ENCODE assay signal across 15 cellular contexts in genomic region chr7:415646-416525, GRCh38.
DNase-seq lines count a peak whose midpoint lies in the region; ATAC-seq and TF ChIP-seq lines count a peak whose summit lies in the region.
"Had no signal": no experiment of that assay in that cellular context is flagged by ENCODE, and none has a peak within 500 bp of the region (broad histone marks: within the 10 kb centered on the region; RNA-seq: fewer than 3 reads in every experiment).

No MANE protein-coding gene starts in this region.

- no peak for TF ChIP-seq EP300 in sigmoid colon (IDR thresholded peaks at IDR 0.05)

- H3K4me3 ChIP-seq in right lobe of liver: no peak overlapping the region
- no peak overlapping the region for H3K4me3 ChIP-seq in sigmoid colon
- H3K4me3 ChIP-seq in uterus: no peak overlapping the region
- H3K4me3 ChIP-seq: A549, MG63, PC-9 had no signal

- H3K27ac ChIP-seq in right lobe of liver (no peak overlapping the region), sigmoid colon (no peak overlapping the region), uterus (no peak overlapping the region)
- H3K27ac ChIP-seq: A549, KMS-11, PC-9 had no signal

- CTCF ChIA-PET in WTC11 (lab: Charles Lee): no interaction called here

- H3K27me3 ChIP-seq in right lobe of liver (no peaks in the 10 kb centered on the region), sigmoid colon (no peaks in the 10 kb centered on the region), uterus (no peaks in the 10 kb centered on the region)
- H3K27me3 ChIP-seq: MG63 had no signal

- TF ChIP-seq CTCF in WTC11 (IDR thresholded peaks at IDR 0.05): no peak
- TF ChIP-seq CTCF in right lobe of liver (IDR thresholded peaks at IDR 0.05): no peak
- no peak for TF ChIP-seq CTCF in sigmoid colon (IDR thresholded peaks at IDR 0.05)
- no peak for TF ChIP-seq CTCF in uterus (IDR thresholded peaks at IDR 0.05)

- WGBS in right lobe of liver (ENCODE audit: insufficient coverage, low coverage, low lambda C conversion rate, missing lambda C conversion rate): 81% methylated on average over 14 of the region's 35 CpGs
- 88% methylated on average over 35 of the region's 35 CpGs for WGBS in sigmoid colon, 2 donors

- H3K4me1 ChIP-seq in right lobe of liver (no peaks in the 10 kb centered on the region), sigmoid colon (no peaks in the 10 kb centered on the region), uterus (no peaks in the 10 kb centered on the region)
- H3K4me1 ChIP-seq: A549 had no signal

- peaks cover 9% of the 10 kb centered on the region for H3K36me3 Mint-ChIP-seq in WTC11

- H3K36me3 ChIP-seq in right lobe of liver: no peaks in the 10 kb centered on the region
- H3K36me3 ChIP-seq in sigmoid colon: no peaks in the 10 kb centered on the region
- H3K36me3 ChIP-seq in uterus: no peaks in the 10 kb centered on the region
- H3K36me3 ChIP-seq: MG63 had no signal

- peaks cover 0 to 2% (median 0%) of the 10 kb centered on the region in 4 donors for H3K9me3 ChIP-seq in right lobe of liver
- H3K9me3 ChIP-seq in sigmoid colon: peaks cover 4 to 12% (median 6%) of the 10 kb centered on the region in 4 donors
- no peaks in the 10 kb centered on the region for H3K9me3 ChIP-seq in uterus

- POLR2A ChIA-PET in WTC11 (lab: Charles Lee): no interaction called here

- peak; percentile 9 for DNase-seq in activated CD8-positive, alpha-beta memory T cell treated with anti-CD3 and anti-CD28 coated beads, Interleukin-2, amount 50 U/mL, for 4 hours
- no peak for DNase-seq in activated CD8-positive, alpha-beta memory T cell treated with anti-CD3 and anti-CD28 coated beads, Interleukin-2, amount 50 U/mL, for 48 hours
- DNase-seq in WTC11 (ENCODE audit: low spot score) (peak; percentile 8), right lobe of liver (peak in 2 of 3 donors; percentile 16 to 38), sigmoid colon (peak; percentile 60), uterus (no peak), AG08396 (ENCODE audit: low spot score) (no peak), NCI-H2081 (lab: John Stamatoyannopoulos, UW) (no peak)
- DNase-seq: MG63, NCI-H1092 treated with DMSO at 0.1 percent for 48 hours, NCI-H1694, NCI-H446, PC-9 had no signal

- intact Hi-C loops in right lobe of liver (cut with DNase I): no loop called here
- intact Hi-C loops in sigmoid colon (cut with DNase I): no loop called here
- intact Hi-C loops in uterus (cut with DNase I; ENCODE audit: low total_unique reads): no loop called here

- no peaks in the 10 kb centered on the region for H3K27me3 Mint-ChIP-seq in WTC11 (ENCODE audit: low read depth)

- no peak overlapping the region for H3K4me3 Mint-ChIP-seq in WTC11

- H3K27ac Mint-ChIP-seq in WTC11: no peak overlapping the region

- H3K4me1 Mint-ChIP-seq in WTC11: no peaks in the 10 kb centered on the region

- H3K9me3 Mint-ChIP-seq in WTC11: peaks cover 11% of the 10 kb centered on the region

- no peak for ATAC-seq in WTC11
- ATAC-seq in right lobe of liver: no peak
- ATAC-seq: A549 had no signal

- TF ChIP-seq POLR2A in right lobe of liver (IDR thresholded peaks at IDR 0.05) (no peak), sigmoid colon (IDR thresholded peaks at IDR 0.05) (no peak), uterus (IDR thresholded peaks at IDR 0.05) (no peak)

TF ChIP-seq in WTC11, 78 proteins besides CTCF, POLR2A, EP300 and RAD21:
- no peak for TF ChIP-seq NR2C2 (CRISPR knock-in tag; IDR thresholded peaks at IDR 0.05)
- TF ChIP-seq CBFB (CRISPR knock-in tag; IDR thresholded peaks at IDR 0.05; ENCODE audit: low read depth): no peak
- TF ChIP-seq ZNF121 (CRISPR knock-in tag; IDR thresholded peaks at IDR 0.05): no peak
- no peak for TF ChIP-seq ZNF423 (CRISPR knock-in tag; IDR thresholded peaks at IDR 0.05)
- TF ChIP-seq GABPB1 (CRISPR knock-in tag; IDR thresholded peaks at IDR 0.05): no peak
- TF ChIP-seq NR1H2 (CRISPR knock-in tag; IDR thresholded peaks at IDR 0.05): no peak

Comparison
In these comparisons a context has a peak if more than half of its experiments do, and no peak if none do; other contexts are left out.
1. DNase-seq: peak in activated CD8-positive, alpha-beta memory T cell treated with anti-CD3 and anti-CD28 coated beads, Interleukin-2, amount 50 U/mL, for 4 hours (single experiment), WTC11 (single experiment), right lobe of liver (2 of 3) and sigmoid colon (single experiment); none in activated CD8-positive, alpha-beta memory T cell treated with anti-CD3 and anti-CD28 coated beads, Interleukin-2, amount 50 U/mL, for 48 hours (single experiment), uterus (0 of 2), AG08396 (single experiment) and NCI-H2081 (0 of 2).